Comparison of ENCODE assay signal across 1 cellular context in genomic region chr17:40415390-40415789, GRCh38.
A peak's percentile ranks its signal among the peaks of the same experiment; 100 is the strongest.
TF ChIP-seq lines count a peak whose summit lies in the region.

No MANE protein-coding gene starts in this region.

TF ChIP-seq in HepG2, 621 proteins besides CTCF, POLR2A, EP300 and RAD21 (continued from another document):
- TF ChIP-seq SCMH1 (CRISPR knock-in tag; IDR thresholded peaks at IDR 0.05; ENCODE audit: borderline replicate concordance) (no peak), ZNF792 (CRISPR knock-in tag; IDR thresholded peaks at IDR 0.05) (no peak), ARID3A (IDR thresholded peaks at IDR 0.05; ENCODE audit: low read depth, low read length) (peak; percentile 86; the same call in 1 of the 2 replicates), ELF1 (CRISPR knock-in tag; IDR thresholded peaks at IDR 0.05) (no peak), MIXL1 (CRISPR knock-in tag; IDR thresholded peaks at IDR 0.05) (peak; percentile 24; the same call in 1 of the 2 replicates), ZNF230 (CRISPR knock-in tag; IDR thresholded peaks at IDR 0.05) (peak; percentile 66; the same call in 1 of the 2 replicates), ZNF678 (CRISPR knock-in tag; IDR thresholded peaks at IDR 0.05) (no peak), KMT2B (CRISPR knock-in tag; IDR thresholded peaks at IDR 0.05) (0 out of 2 replicates have a peak, but pooled peaks have one; percentile 15), ZSCAN21 (CRISPR knock-in tag; IDR thresholded peaks at IDR 0.05; ENCODE audit: borderline replicate concordance) (no peak), KLF16 (CRISPR knock-in tag; IDR thresholded peaks at IDR 0.05) (peak in 1 of 2 experiments; percentile 16; a peak in 1 of 4 replicates), SAP130 (CRISPR knock-in tag; IDR thresholded peaks at IDR 0.05; ENCODE audit: low read depth) (peak; percentile 31; the same call in 1 of the 2 replicates), ZSCAN31 (CRISPR knock-in tag; IDR thresholded peaks at IDR 0.05; ENCODE audit: low read depth) (no peak), PITX1 (CRISPR knock-in tag; IDR thresholded peaks at IDR 0.05) (no peak), ARNT2 (CRISPR knock-in tag; IDR thresholded peaks at IDR 0.05; ENCODE audit: low read depth) (peak; percentile 49; the same call in 1 of the 2 replicates), GATAD1 (CRISPR knock-in tag; IDR thresholded peaks at IDR 0.05) (0 out of 2 replicates have a peak, but pooled peaks have one; percentile 16), ZEB1 (IDR thresholded peaks at IDR 0.05; ENCODE audit: insufficient replicate concordance, low read depth) (no peak), STAG1 (CRISPR knock-in tag; IDR thresholded peaks at IDR 0.05) (peak; percentile 47)
